ENCODE assay signal across 8 cellular contexts in the genomic region with DNA sequence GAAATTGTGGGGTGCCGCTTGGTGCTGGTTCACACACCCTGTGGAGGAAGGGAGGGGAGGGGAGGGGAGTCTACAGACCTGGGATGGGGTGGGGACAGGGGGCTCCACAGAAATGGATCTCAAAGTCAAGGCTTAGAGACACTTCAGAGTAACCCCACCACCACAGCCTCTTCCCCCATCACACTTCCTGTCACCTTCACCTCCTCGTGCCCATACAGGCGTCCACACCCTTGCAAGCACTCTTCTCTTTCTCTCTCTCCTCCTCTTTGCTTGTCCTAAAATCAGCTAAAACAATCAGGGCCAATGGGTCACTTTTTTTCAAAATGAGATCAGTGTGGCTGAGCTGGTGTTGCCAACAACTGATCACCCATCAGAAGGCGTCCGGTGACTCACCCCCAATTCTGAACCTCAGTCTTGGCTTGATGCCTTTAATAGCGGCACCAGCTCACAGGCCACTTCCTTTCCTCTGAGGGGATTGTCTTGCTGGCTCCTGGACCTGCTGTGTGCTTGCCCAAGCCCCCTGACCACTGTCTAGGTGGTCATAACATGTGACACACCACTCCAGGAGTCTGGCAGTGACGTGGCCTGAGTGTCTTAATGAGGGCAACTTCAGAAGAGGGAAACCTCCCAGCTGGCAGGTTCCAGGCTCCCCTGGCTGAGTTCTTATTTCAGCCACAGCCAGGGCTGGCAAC. TPM values are rescaled to one million over a fixed set of nuclear protein-coding genes. Genes with fewer than 3 reads are reported as not detected.
DNase-seq lines count a peak whose midpoint lies in the region; ATAC-seq and TF ChIP-seq lines count a peak whose summit lies in the region.

No MANE protein-coding gene starts in this region.

- peaks cover 16% of the 10 kb centered on the region for H3K27me3 ChIP-seq in thyroid gland

- no peak for TF ChIP-seq CTCF in thyroid gland (IDR thresholded peaks at IDR 0.05)

- WGBS in thyroid gland, 2 donors, result 38 to 39% methylated on average over 7 of the region's 7 CpGs

- peaks cover 21% of the 10 kb centered on the region for H3K4me1 Mint-ChIP-seq in memory B cell

- TF ChIP-seq POLR2A in thyroid gland (IDR thresholded peaks at IDR 0.05), result no peak

- no peak overlapping the region for H3K27ac Mint-ChIP-seq in memory B cell

- H3K4me1 ChIP-seq in thyroid gland, result peaks cover 0 to 22% of the 10 kb centered on the region in 2 donors

- no peaks in the 10 kb centered on the region for H3K36me3 Mint-ChIP-seq in memory B cell

- H3K27me3 Mint-ChIP-seq in memory B cell, result peaks cover 30% of the 10 kb centered on the region

- peak; percentile 72 for DNase-seq in GM04504 (ENCODE audit: low read depth)
- DNase-seq in RKO (ENCODE audit: low spot score), result peak; percentile 93
- DNase-seq in amniotic epithelial cell (ENCODE audit: low read depth), result peak; percentile 33
- no peak for DNase-seq in memory B cell (ENCODE audit: low spot score in 2 of 2)
- no peak for DNase-seq in NCI-H1417 treated with DMSO at 0.1 percent for 48 hours (lab: John Stamatoyannopoulos, UW)
- DNase-seq in thyroid gland, result no peak
- DNase-seq in D341Med (ENCODE audit: low spot score), result no peak

- intact Hi-C loops in thyroid gland (cut with DNase I), result no loop called here

- peak overlapping the region; percentile 46 for H3K4me3 Mint-ChIP-seq in memory B cell

- no peak overlapping the region for H3K4me3 ChIP-seq in thyroid gland (replicated peaks in 1 of 3)

- ATAC-seq in memory B cell (ENCODE audit: low read depth), result no peak
- ATAC-seq in HG03565 (IDR thresholded peaks at IDR 0.05; ENCODE audit: unreplicated experiment), result no peak

- no peaks in the 10 kb centered on the region for H3K9me3 Mint-ChIP-seq in memory B cell

- H3K36me3 ChIP-seq in thyroid gland, result no peaks in the 10 kb centered on the region

- no peak overlapping the region for H3K27ac ChIP-seq in thyroid gland

- no peaks in the 10 kb centered on the region for H3K9me3 ChIP-seq in thyroid gland

RNA-seq across cellular contexts. Expression of gene DRAXIN, which starts 1.5 kb away (rescaled TPM):
- not detected for total RNA-seq in thyroid gland

RNA-seq across cellular contexts. Expression of gene MAD2L2, which starts 12.1 kb away (rescaled TPM):
- 10 to 100 TPM; 12.0 to 43.9 (median 21.5) TPM for total RNA-seq in thyroid gland

RNA-seq across cellular contexts. Expression of gene FBXO6, which starts 29.0 kb away (rescaled TPM):
- 10 to 100 TPM in 2 of 4 donors, 1 to 10 TPM in 2; 8.1 to 10.9 (median 10.3) TPM for total RNA-seq in thyroid gland

RNA-seq across cellular contexts. Expression of gene FBXO44, which starts 38.4 kb away (rescaled TPM):
- total RNA-seq in thyroid gland, result 10 to 100 TPM; 33.1 to 40.9 (median 34.4) TPM

RNA-seq across cellular contexts. Expression of gene FBXO2, which starts 38.8 kb away (rescaled TPM):
- 1 to 10 TPM; 4.3 to 9.9 (median 6.7) TPM for total RNA-seq in thyroid gland

Comparison
In these comparisons a context has a peak if more than half of its experiments do, and no peak if none do; other contexts are left out.
1. DNase-seq: peak in GM04504 (single experiment), RKO (single experiment) and amniotic epithelial cell (single experiment); none in memory B cell (0 of 2), NCI-H1417 treated with DMSO at 0.1 percent for 48 hours (single experiment), thyroid gland (0 of 2) and D341Med (single experiment).